ENCODE assay signal across 9 cellular contexts in the genomic region with DNA sequence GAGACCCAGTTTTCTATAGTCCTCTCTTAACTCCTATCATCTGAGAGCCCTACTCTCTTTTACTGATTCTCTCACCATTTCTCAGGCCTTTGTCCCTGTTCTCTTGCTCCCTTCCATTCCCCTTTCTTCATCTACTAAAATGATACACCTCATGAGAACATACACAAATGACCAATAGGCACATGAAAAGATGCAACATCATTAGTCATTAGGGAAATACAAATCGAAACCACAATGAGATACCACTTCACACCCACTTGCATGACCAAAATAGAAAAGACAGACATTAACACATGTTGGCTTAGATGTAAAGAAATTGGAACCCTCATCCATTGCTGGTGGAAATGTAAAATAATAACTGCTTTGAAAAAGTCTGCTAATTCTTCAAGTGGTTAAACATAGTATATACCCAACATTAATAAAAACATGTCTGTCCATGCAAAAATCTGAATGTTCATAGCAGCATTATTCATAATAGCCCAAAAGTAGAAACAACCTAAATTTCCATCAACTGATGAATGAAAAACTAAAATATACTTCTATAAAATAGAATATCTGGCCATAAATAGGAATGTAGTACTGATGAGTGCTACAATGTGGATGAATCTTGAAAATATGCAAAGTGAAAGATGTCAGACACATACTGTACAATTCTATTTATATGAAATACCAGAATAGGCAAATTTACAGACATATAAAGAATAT.
DNase-seq lines count a peak whose midpoint lies in the region; ATAC-seq, FAIRE-seq and TF ChIP-seq lines count a peak whose summit lies in the region.
"Had no signal": no experiment of that assay in that cellular context is flagged by ENCODE, and none has a peak within 500 bp of the region (broad histone marks: within the 10 kb centered on the region; RNA-seq: fewer than 3 reads in every experiment).

No MANE protein-coding gene starts in this region.

- DNase-seq in GM12892 (ENCODE audit: insufficient read length) (no peak), fibroblast of mammary gland (ENCODE audit: low read depth) (peak; percentile 87), adrenal gland (no peak), Right ventricle myocardium inferior (ENCODE audit: missing footprints) (no peak), dedifferentiated amniotic fluid mesenchymal stem cell (ENCODE audit: extremely low spot score) (no peak), natural killer cell (no peak)

- H3K4me1 ChIP-seq in adrenal gland (replicated peaks in 1 of 2), result peaks cover 0 to 3% of the 10 kb centered on the region in 2 donors

- FAIRE-seq in GM12892 (lab: Jason Lieb, UNC), result peak; percentile 91

- H3K27ac ChIP-seq in adrenal gland, result no peak overlapping the region

- no peaks in the 10 kb centered on the region for H3K9me3 Mint-ChIP-seq in natural killer cell

- intact Hi-C loops in adrenal gland (cut with DNase I), result no loop called here
- intact Hi-C loops in Right ventricle myocardium inferior (cut with DNase I), result no loop called here
- intact Hi-C loops in natural killer cell (cut with micrococcal nuclease), result no loop called here

- H3K36me3 ChIP-seq in adrenal gland (replicated peaks in 1 of 2), result no peaks in the 10 kb centered on the region

- no peaks in the 10 kb centered on the region for H3K27me3 ChIP-seq in adrenal gland

- ATAC-seq in GM21723 (IDR thresholded peaks at IDR 0.05; ENCODE audit: unreplicated experiment), result peak; percentile 91
- peak; percentile 90 for ATAC-seq in HG03520 (IDR thresholded peaks at IDR 0.05; ENCODE audit: unreplicated experiment)
- ATAC-seq in Right ventricle myocardium inferior, result no peak
- ATAC-seq in natural killer cell, result no peak

- no peak overlapping the region for H3K27ac Mint-ChIP-seq in natural killer cell
- H3K27ac Mint-ChIP-seq: activated naive CD8-positive, alpha-beta T cell had no signal

- H3K4me1 Mint-ChIP-seq in natural killer cell, result no peaks in the 10 kb centered on the region

- no peaks in the 10 kb centered on the region for H3K9me3 ChIP-seq in adrenal gland (replicated peaks in 1 of 3)

- no peaks in the 10 kb centered on the region for H3K36me3 Mint-ChIP-seq in natural killer cell
- H3K36me3 Mint-ChIP-seq: activated naive CD8-positive, alpha-beta T cell had no signal

- no peak overlapping the region for H3K4me3 Mint-ChIP-seq in natural killer cell
- H3K4me3 Mint-ChIP-seq: activated naive CD8-positive, alpha-beta T cell had no signal

- H3K4me3 ChIP-seq in fibroblast of mammary gland (ENCODE audit: control insufficient read depth, low read depth, low read length), result no peak overlapping the region
- H3K4me3 ChIP-seq in adrenal gland, result no peak overlapping the region

- WGBS in adrenal gland, 4 donors, result 63 to 85% (median 75%) methylated on average over 1 of the region's 1 CpG

- TF ChIP-seq POLR2A in GM12892 (IDR thresholded peaks at IDR 0.05; ENCODE audit: low read depth, low read length) (no peak), adrenal gland (IDR thresholded peaks at IDR 0.05) (no peak)

- TF ChIP-seq CTCF in fibroblast of mammary gland (conservative IDR thresholded peaks at IDR 0.05; ENCODE audit: control insufficient read depth, insufficient read depth, low read depth, low read length) (no peak), adrenal gland (IDR thresholded peaks at IDR 0.05) (no peak), natural killer cell (IDR thresholded peaks at IDR 0.05) (no peak)

- peaks cover 2 to 13% of the 10 kb centered on the region in 2 donors for H3K27me3 Mint-ChIP-seq in natural killer cell (ENCODE audit: low read depth in 2 of 2)

Comparison
In these comparisons a context has a peak if more than half of its experiments do, and no peak if none do; other contexts are left out.
1. ATAC-seq: peak in GM21723 (single experiment) and HG03520 (single experiment); none in Right ventricle myocardium inferior (single experiment) and natural killer cell (0 of 3).